In the genomic region with DNA sequence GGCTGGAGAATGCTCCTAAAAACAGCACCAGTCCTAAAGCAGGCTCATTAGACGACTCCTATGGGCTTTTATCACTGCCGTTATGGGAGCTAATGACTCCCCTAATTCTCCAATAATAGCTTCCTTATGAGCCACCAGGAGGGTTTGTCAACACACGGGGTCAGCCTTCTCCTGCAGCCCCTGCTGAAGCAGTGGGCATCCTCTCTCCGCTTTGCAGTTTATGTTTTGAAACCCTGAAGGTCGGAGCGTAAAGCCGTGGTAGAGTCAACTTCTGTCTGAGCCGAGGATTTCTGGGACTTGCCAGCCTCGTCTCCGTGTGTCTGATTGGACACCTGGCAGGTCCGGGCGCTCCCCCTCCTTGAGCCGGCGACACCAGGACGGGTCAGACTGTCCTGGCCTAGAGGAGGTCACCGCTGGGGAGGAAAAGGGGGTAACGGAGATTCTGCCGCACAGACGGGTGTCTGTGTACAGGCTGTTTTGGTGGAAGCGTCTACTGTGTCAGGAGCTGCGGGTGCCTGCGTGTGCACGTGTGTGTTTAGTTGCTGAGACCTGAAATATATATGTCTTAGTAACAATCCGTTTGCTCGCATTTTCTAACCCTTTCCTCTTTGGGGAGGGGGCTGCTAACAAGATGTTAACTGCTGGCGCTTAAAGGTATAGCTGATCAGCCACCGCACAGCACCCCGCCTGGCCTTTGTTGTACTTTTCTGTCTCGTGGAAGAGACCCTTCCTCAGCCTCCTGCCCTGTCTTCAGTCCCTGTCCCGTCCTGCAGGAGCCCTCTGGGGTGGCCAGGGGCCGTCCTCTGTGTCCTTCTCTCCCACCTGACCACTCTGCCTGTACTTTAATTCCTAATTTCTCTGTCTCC, we compare ENCODE assay signal across 7 cellular contexts. TPM values are rescaled to one million over a fixed set of nuclear protein-coding genes. Genes with fewer than 3 reads are reported as not detected.
DNase-seq lines count a peak whose midpoint lies in the region; ATAC-seq, FAIRE-seq and TF ChIP-seq lines count a peak whose summit lies in the region.

No MANE protein-coding gene starts in this region.

- peak overlapping the region; percentile 76 to 94 for H3K27ac Mint-ChIP-seq in natural killer cell treated with Interleukin-12 subunit alpha and Interleukin-12 subunit beta and Interleukin-15 and Interleukin-18, amount 100 ng/mL, for 72 hours

- peaks cover 11% of the 10 kb centered on the region; the same call in 1 of the 2 replicates for H3K23me2 ChIP-seq in H1 (ENCODE audit: low read depth, low read length)

- no peak overlapping the region for H2BK12ac ChIP-seq in H1 (ENCODE audit: low read depth, low read length)

- H3K4me3 Mint-ChIP-seq in natural killer cell treated with Interleukin-12 subunit alpha and Interleukin-12 subunit beta and Interleukin-15 and Interleukin-18, amount 100 ng/mL, for 72 hours = peak overlapping the region; percentile 96

- POLR2A ChIA-PET in H1 (lab: Charles Lee; ENCODE audit: partially characterized antibody) = interaction anchor here (0.7 to 1.4 kb wide), 7 partner anchors 10 to 106 kb away, joined by 3 to 6 read pairs (median 4); no protein-coding TSS in a partner anchor

- H3K18ac ChIP-seq in H1 (ENCODE audit: extremely low read depth, low read length) = peak overlapping the region; percentile 10; the same call in 1 of the 2 replicates

- H3K56ac ChIP-seq in H1 (replicated peaks; ENCODE audit: insufficient read length, low read depth, low read length) = no peak overlapping the region

- H3K79me1 ChIP-seq in H1 (ENCODE audit: low read depth, low read length) = peaks cover 13% of the 10 kb centered on the region

- CTCF ChIA-PET in H1 (lab: Charles Lee; ENCODE audit: partially characterized antibody) = interaction anchor here (0.6 to 5.7 kb wide), 11 partner anchors 9 to 79 kb away, joined by 3 to 38 read pairs (median 5); no protein-coding TSS in a partner anchor

- peak overlapping the region; percentile 79 to 98 for H3K4me2 ChIP-seq in H1 (ENCODE audit: insufficient read depth in 1 of 2, low read depth in 2 of 2, low read length in 2 of 2)

- H3K36me3 Mint-ChIP-seq in natural killer cell treated with Interleukin-12 subunit alpha and Interleukin-12 subunit beta and Interleukin-15 and Interleukin-18, amount 100 ng/mL, for 72 hours = no peaks in the 10 kb centered on the region

- H3K36me3 ChIP-seq in H1 (ENCODE audit: control insufficient read depth in 2 of 4, insufficient read depth in 4 of 4, low read length in 3 of 4) = no peaks in the 10 kb centered on the region

- H3K23ac ChIP-seq in H1 (ENCODE audit: insufficient read length) = no peak overlapping the region

- H3K4me1 ChIP-seq in H1 (replicated peaks in 1 of 4; ENCODE audit: control insufficient read depth in 3 of 4, insufficient read depth in 4 of 4, low read length in 3 of 4) = peaks cover 3 to 17% (median 14%) of the 10 kb centered on the region in 4 experiments

- H3K9me3 Mint-ChIP-seq in natural killer cell treated with Interleukin-12 subunit alpha and Interleukin-12 subunit beta and Interleukin-15 and Interleukin-18, amount 100 ng/mL, for 72 hours = no peaks in the 10 kb centered on the region

- ATAC-seq in natural killer cell treated with Interleukin-12 subunit alpha and Interleukin-12 subunit beta and Interleukin-15 and Interleukin-18, amount 100 ng/mL, for 72 hours = no peak
- no peak for ATAC-seq in HG03025 (IDR thresholded peaks at IDR 0.05; ENCODE audit: low FRiP score, unreplicated experiment)
- no peak for ATAC-seq in GM19467 (IDR thresholded peaks at IDR 0.05; ENCODE audit: unreplicated experiment)

- no peaks in the 10 kb centered on the region for H3K9me3 ChIP-seq in H1 (ENCODE audit: insufficient read depth in 2 of 2, low read depth in 1 of 2, low read length in 1 of 2)

- TF ChIP-seq CTCF in GM12875 (IDR thresholded peaks at IDR 0.05; ENCODE audit: borderline replicate concordance, insufficient read depth, low read depth, low read length) (no peak), H1 (IDR thresholded peaks at IDR 0.05; ENCODE audit: control extremely low read depth in 1 of 3, insufficient read depth in 1 of 3, low read depth in 1 of 3, low read length in 3 of 3) (no peak), D721Med (IDR thresholded peaks at IDR 0.05; ENCODE audit: insufficient read depth, missing control alignments) (no peak)

- no peak; a peak in 1 of 3 replicates for TF ChIP-seq POLR2A in H1 (IDR thresholded peaks at IDR 0.05; ENCODE audit: control extremely low read depth in 1 of 2, low read depth in 2 of 2, low read length in 2 of 2)

- peaks cover 11 to 15% of the 10 kb centered on the region in 2 experiments for H4K20me1 ChIP-seq in H1 (replicated peaks in 1 of 2; ENCODE audit: control insufficient read depth in 1 of 2, insufficient read depth in 2 of 2, low read length in 2 of 2)

- TF ChIP-seq EP300 in H1 (IDR thresholded peaks at IDR 0.05; ENCODE audit: borderline replicate concordance in 1 of 2, low read depth in 2 of 2, low read length in 2 of 2) = no peak

- peak overlapping the region; percentile 71 for H3K4me3 ChIP-seq in GM12875 (ENCODE audit: low read depth, low read length)
- peak overlapping the region; percentile 49 to 67 (median 57); a peak in 7 of 8 replicates for H3K4me3 ChIP-seq in H1 (ENCODE audit: extremely low read depth in 1 of 4, insufficient read depth in 2 of 4, low read depth in 3 of 4, low read length in 4 of 4)

- no peak overlapping the region for H4K91ac ChIP-seq in H1 (replicated peaks; ENCODE audit: insufficient read length, low read length)

- H2AK5ac ChIP-seq in H1 (ENCODE audit: low read depth, low read length) = no peak overlapping the region

- FAIRE-seq in H1 (lab: Jason Lieb, UNC) (no peak), D721Med (lab: Jason Lieb, UNC) (no peak)

- H4K8ac ChIP-seq in H1 (ENCODE audit: extremely low read depth, insufficient read depth, low read length) = no peak overlapping the region; the same call in 1 of the 2 replicates

- no peak overlapping the region for H3K27ac ChIP-seq in H1 (ENCODE audit: low read depth, low read length)

- 20% methylated on average over 31 of the region's 31 CpGs; no CpG with 5 or more reads in 1 of the 2 experiments for WGBS in H1 (ENCODE audit: extremely low coverage in 1 of 2, insufficient coverage in 1 of 2, insufficient read length in 1 of 2, insufficient replicate concordance in 2 of 2, low coverage in 1 of 2, low lambda C conversion rate in 2 of 2, missing lambda C conversion rate in 1 of 2), 2 experiments

- peaks cover 0 to 5% (median 0%) of the 10 kb centered on the region in 4 experiments; a peak in 2 of 7 replicates for H3K27me3 ChIP-seq in H1 (replicated peaks in 1 of 4; ENCODE audit: control insufficient read depth in 3 of 4, extremely low read depth in 1 of 4, insufficient read depth in 3 of 4, low read length in 3 of 4)

- TF ChIP-seq RAD21 in H1 (IDR thresholded peaks at IDR 0.05 in 1 of 2, conservative IDR thresholded peaks at IDR 0.05 in 1 of 2; ENCODE audit: low read depth in 2 of 2, low read length in 2 of 2) = no peak

- no peak overlapping the region for H3K4ac ChIP-seq in H1 (replicated peaks; ENCODE audit: insufficient read length, low read depth, low read length)

- no peak overlapping the region; the same call in 1 of the 2 replicates for H2BK5ac ChIP-seq in H1 (ENCODE audit: low read depth, low read length)

- H3K27me3 Mint-ChIP-seq in natural killer cell treated with Interleukin-12 subunit alpha and Interleukin-12 subunit beta and Interleukin-15 and Interleukin-18, amount 100 ng/mL, for 72 hours = no peaks in the 10 kb centered on the region

- H3K79me2 ChIP-seq in H1 (ENCODE audit: control insufficient read depth in 1 of 2, insufficient read depth in 2 of 2, low read length in 2 of 2) = peaks cover 10 to 48% of the 10 kb centered on the region in 2 experiments; a peak in 3 of 4 replicates

- H4K5ac ChIP-seq in H1 (ENCODE audit: insufficient read length, low read depth, low read length) = no peak overlapping the region

- peak; percentile 71 for DNase-seq in OCI-M1 (lab: John Stamatoyannopoulos, UW)
- DNase-seq in H1 (ENCODE audit: low read depth in 1 of 2, low spot score in 2 of 2) = no peak
- DNase-seq in natural killer cell treated with Interleukin-12 subunit alpha and Interleukin-12 subunit beta and Interleukin-15 and Interleukin-18, amount 100 ng/mL, for 72 hours (ENCODE audit: low spot score) = peak; percentile 59
- no peak for DNase-seq in D721Med (ENCODE audit: insufficient read length, low spot score)

- H2BK120ac ChIP-seq in H1 (replicated peaks; ENCODE audit: low read depth, low read length) = no peak overlapping the region

- H3K4me1 Mint-ChIP-seq in natural killer cell treated with Interleukin-12 subunit alpha and Interleukin-12 subunit beta and Interleukin-15 and Interleukin-18, amount 100 ng/mL, for 72 hours (ENCODE audit: low read depth in 2 of 2) = peaks cover 32 to 37% of the 10 kb centered on the region in 2 donors

- no peak overlapping the region for H2BK15ac ChIP-seq in H1 (ENCODE audit: low read length)

- no peak overlapping the region for H2AFZ ChIP-seq in H1 (ENCODE audit: low read length)

- H3K9ac ChIP-seq in H1 (replicated peaks in 1 of 4; ENCODE audit: extremely low read depth in 1 of 4, low read depth in 3 of 4, low read length in 3 of 4) = 0 out of 7 replicates have a peak overlapping the region, but pooled peaks of 3 of the 4 experiments have one; percentile 11 to 25 (median 14)

- no peak overlapping the region for H3K14ac ChIP-seq in H1 (ENCODE audit: insufficient read length)

- no peak overlapping the region for H2BK20ac ChIP-seq in H1 (ENCODE audit: low read length)

TF ChIP-seq in H1, 55 proteins besides CTCF, POLR2A, EP300 and RAD21:
- 0 out of 2 replicates have a peak, but pooled peaks have one; percentile 51 for TF ChIP-seq SP4 (IDR thresholded peaks at IDR 0.05; ENCODE audit: low read length)
- no peak for TF ChIP-seq BRCA1 (IDR thresholded peaks at IDR 0.05; ENCODE audit: low read depth, low read length)
- peak; percentile 63 for TF ChIP-seq SAP30 (IDR thresholded peaks at IDR 0.05; ENCODE audit: insufficient read depth, insufficient replicate concordance, low read length)
TF ChIP-seq in H1: peak in this region for 2.

RNA-seq across cellular contexts. Expression of a gene that starts 1.9 kb away (rescaled TPM):
- total RNA-seq in H1 (2021; fragmentation: NEBNext Ultra II Directional; extraction: Animal tissue kit (Norgen Biotek cat#: 25700)) = 31.9 and 32.8 TPM in 2 replicates
- polyA plus RNA-seq in H1 (2011; rRNA removed) = 12.0 and 21.1 TPM in 2 replicates
- 16.6 TPM for polyA plus RNA-seq in H1 (2011; cell fraction: cytosol; rRNA removed)
- 36.4 TPM for polyA plus RNA-seq in H1 (2011; cell fraction: nucleus; rRNA removed)
- polyA plus RNA-seq in H1 (2012, experiment 1 of 2) = 15.0 to 22.8 TPM (median 19.6 TPM) in 4 replicates
- 17.0 TPM for polyA plus RNA-seq in H1 (2012, experiment 2 of 2)
- 13.3 TPM for polyA plus RNA-seq in H1 (2013, experiment 1 of 2)
- polyA plus RNA-seq in H1 (2013, experiment 2 of 2) = 12.3 TPM
- 18.7 and 23.6 TPM in 2 replicates for polyA minus RNA-seq in H1 (2011; rRNA and poly(A)+ RNA removed)
- 26.2 TPM for polyA minus RNA-seq in H1 (2011; cell fraction: cytosol; rRNA and poly(A)+ RNA removed)
- 44.4 TPM for polyA minus RNA-seq in H1 (2011; cell fraction: nucleus; rRNA and poly(A)+ RNA removed)
- total RNA-seq in natural killer cell treated with Interleukin-12 subunit alpha and Interleukin-12 subunit beta and Interleukin-15 and Interleukin-18, amount 100 ng/mL, for 72 hours = 10 to 100 TPM; 57.0 to 63.1 TPM

Comparison
In these comparisons a context has a peak if more than half of its experiments do, and no peak if none do; other contexts are left out.
1. DNase-seq: peak in OCI-M1 (single experiment) and natural killer cell treated with Interleukin-12 subunit alpha and Interleukin-12 subunit beta and Interleukin-15 and Interleukin-18, amount 100 ng/mL, for 72 hours (single experiment); none in H1 (0 of 2) and D721Med (single experiment).